ENCODE assay signal across 25 cellular contexts in genomic region chr2:106201656-106202055, GRCh38.
"Had no signal": no experiment of that assay in that cellular context is flagged by ENCODE, and none has a peak within 500 bp of the region (broad histone marks: within the 10 kb centered on the region; RNA-seq: fewer than 3 reads in every experiment).

No MANE protein-coding gene starts in this region.

- H3K4me1 ChIP-seq: left ventricle myocardium inferior, neural progenitor cell, right atrium auricular region, transverse colon had no signal

- H3K4me3 ChIP-seq: dorsolateral prefrontal cortex, hepatocyte, left ventricle myocardium inferior, lower lobe of right lung, neural progenitor cell, ovary, right atrium auricular region, sigmoid colon, skin epidermis, stomach, thoracic aorta, transverse colon had no signal

- H3K27ac ChIP-seq: dorsolateral prefrontal cortex, hepatocyte, left ventricle myocardium inferior, lower lobe of right lung, neural progenitor cell, ovary, right atrium auricular region, sigmoid colon, skin epidermis, stomach, thoracic aorta, transverse colon had no signal

- H3K9me3 Mint-ChIP-seq: memory B cell; mesothelial cell of epicardium; natural killer cell treated with Interleukin-12 subunit alpha and Interleukin-12 subunit beta and Interleukin-15 and Interleukin-18, amount 100 ng/mL, for 72 hours; stimulated activated naive B cell treated with anti-CD40 and anti-IgM and Interleukin-4, amounts not matched to agents 10 μg/mL and 1 μg/mL and 100 μg/mL, for 72 hours had no signal

- H3K4me1 Mint-ChIP-seq: memory B cell; stimulated activated naive B cell treated with anti-CD40 and anti-IgM and Interleukin-4, amounts not matched to agents 10 μg/mL and 1 μg/mL and 100 μg/mL, for 72 hours had no signal

- H3K9me3 ChIP-seq: left ventricle myocardium inferior, lower lobe of right lung, ovary, right atrium auricular region, sigmoid colon, stomach, thoracic aorta, transverse colon had no signal

- H3K4me3 Mint-ChIP-seq: memory B cell; mesothelial cell of epicardium; natural killer cell treated with Interleukin-12 subunit alpha and Interleukin-12 subunit beta and Interleukin-15 and Interleukin-18, amount 100 ng/mL, for 72 hours; neural progenitor cell; stimulated activated naive B cell treated with anti-CD40 and anti-IgM and Interleukin-4, amounts not matched to agents 10 μg/mL and 1 μg/mL and 100 μg/mL, for 72 hours had no signal

- H3K27me3 ChIP-seq: dorsolateral prefrontal cortex, hepatocyte, neural progenitor cell, ovary, right atrium auricular region, sigmoid colon, stomach, transverse colon had no signal

- H3K27me3 Mint-ChIP-seq: stimulated activated naive B cell treated with anti-CD40 and anti-IgM and Interleukin-4, amounts not matched to agents 10 μg/mL and 1 μg/mL and 100 μg/mL, for 72 hours had no signal

- ATAC-seq: left cardiac atrium; natural killer cell treated with Interleukin-12 subunit alpha and Interleukin-12 subunit beta and Interleukin-15 and Interleukin-18, amount 100 ng/mL, for 72 hours; stimulated activated naive B cell treated with anti-CD40 and anti-IgM and Interleukin-4, amounts not matched to agents 10 μg/mL and 1 μg/mL and 100 μg/mL, for 72 hours had no signal

- DNase-seq: dorsolateral prefrontal cortex; effector CD8-positive, alpha-beta T cell; foreskin melanocyte; head of caudate nucleus; kidney; left cardiac atrium; left ventricle myocardium inferior; lower lobe of right lung; nucleus accumbens; ovary; sigmoid colon; stimulated activated CD4-positive, alpha-beta T cell treated with anti-CD3 and anti-CD28 coated beads, Interleukin-2, amount 100 ng/mL, for 24 hours; stimulated activated CD4-positive, alpha-beta T cell treated with anti-CD3 and anti-CD28 coated beads, Interleukin-4, amount 100 ng/mL, for 4 hours; stimulated activated naive B cell treated with anti-CD40 and anti-IgM and Interleukin-4, amounts not matched to agents 10 μg/mL and 1 μg/mL and 100 μg/mL, for 72 hours; stomach; substantia nigra; transverse colon had no signal

- H3K27ac Mint-ChIP-seq: memory B cell; mesothelial cell of epicardium; natural killer cell treated with Interleukin-12 subunit alpha and Interleukin-12 subunit beta and Interleukin-15 and Interleukin-18, amount 100 ng/mL, for 72 hours; neural progenitor cell; stimulated activated naive B cell treated with anti-CD40 and anti-IgM and Interleukin-4, amounts not matched to agents 10 μg/mL and 1 μg/mL and 100 μg/mL, for 72 hours had no signal

- H3K36me3 Mint-ChIP-seq: memory B cell; mesothelial cell of epicardium; natural killer cell treated with Interleukin-12 subunit alpha and Interleukin-12 subunit beta and Interleukin-15 and Interleukin-18, amount 100 ng/mL, for 72 hours; neural progenitor cell; stimulated activated naive B cell treated with anti-CD40 and anti-IgM and Interleukin-4, amounts not matched to agents 10 μg/mL and 1 μg/mL and 100 μg/mL, for 72 hours had no signal

- H3K36me3 ChIP-seq: left ventricle myocardium inferior, lower lobe of right lung, neural progenitor cell, ovary, right atrium auricular region, sigmoid colon, stomach, thoracic aorta, transverse colon had no signal
